ENCODE assay signal across 2 cellular contexts in genomic region chr1:56545711-56546110, GRCh38.
TF ChIP-seq lines count a peak whose summit lies in the region.

No MANE protein-coding gene starts in this region.

TF ChIP-seq in GM23338, 12 proteins besides CTCF, POLR2A, EP300 and RAD21 (continued from another document):
- no peak for TF ChIP-seq ZNF462 (CRISPR knock-in tag; IDR thresholded peaks at IDR 0.05)
- no peak for TF ChIP-seq REST (IDR thresholded peaks at IDR 0.05; ENCODE audit: unreplicated experiment)
- TF ChIP-seq STAT1 (IDR thresholded peaks at IDR 0.05; ENCODE audit: unreplicated experiment) = no peak
- TF ChIP-seq ZNF331 (CRISPR knock-in tag; IDR thresholded peaks at IDR 0.05; ENCODE audit: low read depth) = no peak
- no peak for TF ChIP-seq JUNB (IDR thresholded peaks at IDR 0.05; ENCODE audit: unreplicated experiment)
- no peak for TF ChIP-seq EZH2phosphoT487 (IDR thresholded peaks at IDR 0.05; ENCODE audit: unreplicated experiment)

TF ChIP-seq in WTC11, 78 proteins besides CTCF, POLR2A, EP300 and RAD21 (continued from another document):
- TF ChIP-seq ATF2 (CRISPR knock-in tag; IDR thresholded peaks at IDR 0.05; ENCODE audit: borderline replicate concordance, low read depth) (no peak), MAX (CRISPR knock-in tag; IDR thresholded peaks at IDR 0.05) (no peak), SP1 (CRISPR knock-in tag; conservative IDR thresholded peaks at IDR 0.05) (no peak), MYBL2 (CRISPR knock-in tag; IDR thresholded peaks at IDR 0.05) (no peak), OVOL2 (CRISPR knock-in tag; IDR thresholded peaks at IDR 0.05; ENCODE audit: borderline replicate concordance) (no peak), FOXP4 (CRISPR knock-in tag; IDR thresholded peaks at IDR 0.05) (no peak), CBFB (CRISPR knock-in tag; IDR thresholded peaks at IDR 0.05; ENCODE audit: low read depth) (no peak), ERG (CRISPR knock-in tag; IDR thresholded peaks at IDR 0.05) (no peak), E2F5 (CRISPR knock-in tag; IDR thresholded peaks at IDR 0.05) (no peak), NR1H2 (CRISPR knock-in tag; IDR thresholded peaks at IDR 0.05) (no peak), NFE2L1 (CRISPR knock-in tag; IDR thresholded peaks at IDR 0.05) (no peak), GRHL2 (CRISPR knock-in tag; IDR thresholded peaks at IDR 0.05; ENCODE audit: insufficient replicate concordance, severe bottlenecking) (no peak), ZNF425 (CRISPR knock-in tag; conservative IDR thresholded peaks at IDR 0.05) (no peak)
TF ChIP-seq in WTC11: peak in this region for 0.
